In genomic region chr13:102399791-102400618, GRCh38 we compare ENCODE assay signal across 2 cellular contexts.
TF ChIP-seq lines count a peak whose summit lies in the region.

No MANE protein-coding gene starts in this region.

TF ChIP-seq in GM23338, 12 proteins besides CTCF, POLR2A, EP300 and RAD21 (continued from another document):
- TF ChIP-seq ETS1 (IDR thresholded peaks at IDR 0.05) = no peak
- no peak for TF ChIP-seq CREB1 (CRISPR knock-in tag; IDR thresholded peaks at IDR 0.05; ENCODE audit: low read depth)
- TF ChIP-seq NANOG (IDR thresholded peaks at IDR 0.05; ENCODE audit: borderline replicate concordance) = no peak
- TF ChIP-seq ZNF462 (CRISPR knock-in tag; IDR thresholded peaks at IDR 0.05) = no peak
- no peak for TF ChIP-seq ZNF114 (CRISPR knock-in tag; IDR thresholded peaks at IDR 0.05)
- TF ChIP-seq JUNB (IDR thresholded peaks at IDR 0.05; ENCODE audit: unreplicated experiment) = no peak
- no peak for TF ChIP-seq EZH2phosphoT487 (IDR thresholded peaks at IDR 0.05; ENCODE audit: unreplicated experiment)
- TF ChIP-seq POLR2AphosphoS5 (IDR thresholded peaks at IDR 0.05; ENCODE audit: low read depth) = no peak
- TF ChIP-seq EZH2 (IDR thresholded peaks at IDR 0.05; ENCODE audit: low read depth, unreplicated experiment) = no peak
- TF ChIP-seq REST (IDR thresholded peaks at IDR 0.05; ENCODE audit: unreplicated experiment) = no peak

TF ChIP-seq in HepG2, 621 proteins besides CTCF, POLR2A, EP300 and RAD21 (continued from another document):
- TF ChIP-seq IKZF5 (CRISPR knock-in tag; IDR thresholded peaks at IDR 0.05) = no peak
- no peak for TF ChIP-seq HOXA9 (CRISPR knock-in tag; IDR thresholded peaks at IDR 0.05; ENCODE audit: borderline replicate concordance)
- TF ChIP-seq ZBTB7A (CRISPR knock-in tag; IDR thresholded peaks at IDR 0.05) = no peak
- TF ChIP-seq PBX3 (CRISPR knock-in tag; IDR thresholded peaks at IDR 0.05; ENCODE audit: borderline replicate concordance) = no peak
- no peak for TF ChIP-seq IRF2 (CRISPR knock-in tag; IDR thresholded peaks at IDR 0.05)
- TF ChIP-seq ZNF382 (CRISPR knock-in tag; IDR thresholded peaks at IDR 0.05; ENCODE audit: borderline replicate concordance) = no peak
- no peak for TF ChIP-seq ZMAT5 (CRISPR knock-in tag; IDR thresholded peaks at IDR 0.05; ENCODE audit: borderline replicate concordance, low read depth)
- no peak for TF ChIP-seq SUZ12 (IDR thresholded peaks at IDR 0.05; ENCODE audit: low read depth, low read length)
- no peak for TF ChIP-seq ZBTB37 (CRISPR knock-in tag; IDR thresholded peaks at IDR 0.05)
- TF ChIP-seq KMT2A (CRISPR knock-in tag; IDR thresholded peaks at IDR 0.05) = no peak
- no peak for TF ChIP-seq GATAD1 (CRISPR knock-in tag; IDR thresholded peaks at IDR 0.05)
- TF ChIP-seq HNRNPUL1 (IDR thresholded peaks at IDR 0.05; ENCODE audit: low read depth, low read length) = no peak
- no peak for TF ChIP-seq JUND (CRISPR knock-in tag; IDR thresholded peaks at IDR 0.05)
- TF ChIP-seq SMARCC2 (IDR thresholded peaks at IDR 0.05) = no peak
- no peak for TF ChIP-seq NFYB (CRISPR knock-in tag; IDR thresholded peaks at IDR 0.05)
- no peak for TF ChIP-seq ZNF850 (CRISPR knock-in tag; conservative IDR thresholded peaks at IDR 0.05)
- no peak for TF ChIP-seq CCAR2 (optimal IDR thresholded peaks at IDR 0.05; ENCODE audit: low read depth, low read length)
- no peak for TF ChIP-seq PLSCR1 (CRISPR knock-in tag; IDR thresholded peaks at IDR 0.05; ENCODE audit: borderline replicate concordance)
